9 cellular contexts compared by ENCODE assay signal in the genomic region with DNA sequence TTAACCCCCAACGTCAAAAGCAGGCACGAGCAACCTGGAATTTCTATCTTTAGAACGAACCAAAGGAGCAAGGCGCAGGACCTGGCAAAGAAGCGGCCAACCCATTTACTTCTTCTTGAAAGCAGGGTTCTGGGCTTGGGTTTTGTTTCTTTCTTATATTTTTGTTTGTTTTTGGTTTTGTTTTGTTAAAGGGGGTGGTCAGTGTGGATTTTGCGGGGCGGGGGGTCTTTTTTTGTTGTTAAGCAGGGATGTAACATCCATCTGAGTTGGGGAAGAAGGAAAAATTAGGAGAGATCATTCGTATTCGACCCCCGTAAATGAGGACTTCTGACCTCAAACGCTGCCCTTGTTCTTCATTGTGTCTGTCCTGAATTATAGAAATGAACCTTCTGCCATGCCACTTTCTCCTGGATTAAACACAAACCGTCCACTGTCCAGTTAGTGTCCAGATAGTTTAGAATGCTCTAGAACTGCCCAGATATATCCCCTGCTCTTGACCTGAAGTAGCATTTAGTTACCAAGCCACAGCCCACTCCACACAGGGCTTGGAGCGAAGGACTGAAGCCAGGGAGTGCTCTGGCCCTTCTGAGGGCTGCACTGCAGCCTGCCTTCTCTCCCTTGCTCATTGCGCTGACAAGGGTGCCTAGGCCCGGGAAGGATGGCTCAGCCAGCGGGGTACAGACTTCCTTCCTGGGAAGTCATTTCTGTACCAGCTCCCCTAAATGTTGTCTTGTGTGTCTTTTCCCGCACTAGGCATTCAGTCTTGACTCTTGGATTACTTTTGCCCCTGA. TPM values are rescaled to one million over a fixed set of nuclear protein-coding genes. Genes with fewer than 3 reads are reported as not detected.
A peak's percentile ranks its signal among the peaks of the same experiment; 100 is the strongest.
DNase-seq lines count a peak whose midpoint lies in the region; ATAC-seq and TF ChIP-seq lines count a peak whose summit lies in the region.
"Had no signal": no experiment of that assay in that cellular context is flagged by ENCODE, and none has a peak within 500 bp of the region (broad histone marks: within the 10 kb centered on the region; RNA-seq: fewer than 3 reads in every experiment).

No MANE protein-coding gene starts in this region.

- H3K27me3 ChIP-seq in brain microvascular endothelial cell (replicated peaks) (no peaks in the 10 kb centered on the region), right lobe of liver (no peaks in the 10 kb centered on the region), thoracic aorta (replicated peaks; ENCODE audit: insufficient read depth) (no peaks in the 10 kb centered on the region)

- H3K36me3 ChIP-seq in brain microvascular endothelial cell (replicated peaks), result no peaks in the 10 kb centered on the region
- no peaks in the 10 kb centered on the region for H3K36me3 ChIP-seq in right lobe of liver
- H3K36me3 ChIP-seq in thoracic aorta, result no peaks in the 10 kb centered on the region

- TF ChIP-seq POLR2A in right lobe of liver (IDR thresholded peaks at IDR 0.05), result no peak

- intact Hi-C loops in right lobe of liver (cut with DNase I), result loop anchor here in 1 of 2 donors (10.0 kb wide), 1 partner anchor 287 kb away; no protein-coding TSS in a partner anchor

- peak overlapping the region; percentile 89 for H3K4me3 ChIP-seq in brain microvascular endothelial cell (ENCODE audit: low read depth, low read length)
- H3K4me3 ChIP-seq in right lobe of liver, result peak overlapping the region; percentile 72 to 90 (median 84)
- peak overlapping the region; percentile 84 for H3K4me3 ChIP-seq in thoracic aorta

- no peak for DNase-seq in activated CD4-positive, alpha-beta T cell treated with anti-CD3 and anti-CD28 coated beads, Interleukin-2, amount 10 ng/mL, durations not matched to agents 7 days and 5 days
- no peak for DNase-seq in activated CD4-positive, alpha-beta T cell treated with anti-CD3 and anti-CD28 coated beads for 4 hours
- DNase-seq in brain microvascular endothelial cell (no peak), right lobe of liver (no peak), thoracic aorta (ENCODE audit: low spot score) (no peak), ACHN (no peak)
- DNase-seq: DND-41 had no signal

- TF ChIP-seq CTCF in brain microvascular endothelial cell (IDR thresholded peaks at IDR 0.05; ENCODE audit: low read depth, low read length, missing control alignments) (no peak), right lobe of liver (IDR thresholded peaks at IDR 0.05) (no peak), thoracic aorta (IDR thresholded peaks at IDR 0.05) (no peak)

- H3K9me3 ChIP-seq in right lobe of liver (no peaks in the 10 kb centered on the region), thoracic aorta (no peaks in the 10 kb centered on the region)

- H3K36me3 Mint-ChIP-seq in activated CD4-positive, alpha-beta T cell treated with anti-CD3 and anti-CD28 coated beads, Interleukin-2, amount 10 ng/mL, durations not matched to agents 7 days and 5 days (ENCODE audit: low read depth), result peaks cover 2% of the 10 kb centered on the region

- POLR2A ChIA-PET in activated CD4-positive, alpha-beta T cell treated with anti-CD3 and anti-CD28 coated beads, Interleukin-2, amount 10 ng/mL, durations not matched to agents 7 days and 5 days (lab: Charles Lee), result no interaction called here

- H3K9me3 Mint-ChIP-seq in activated CD4-positive, alpha-beta T cell treated with anti-CD3 and anti-CD28 coated beads, Interleukin-2, amount 10 ng/mL, durations not matched to agents 7 days and 5 days, result no peaks in the 10 kb centered on the region

- H3K4me3 Mint-ChIP-seq in activated CD4-positive, alpha-beta T cell treated with anti-CD3 and anti-CD28 coated beads, Interleukin-2, amount 10 ng/mL, durations not matched to agents 7 days and 5 days, result peak overlapping the region; percentile 88

- WGBS in right lobe of liver (ENCODE audit: insufficient coverage, low coverage, low lambda C conversion rate, missing lambda C conversion rate), result 45% methylated on average over 15 of the region's 17 CpGs

- H3K4me1 ChIP-seq in right lobe of liver, result peaks cover 0 to 10% (median 4%) of the 10 kb centered on the region in 4 donors
- H3K4me1 ChIP-seq in thoracic aorta (ENCODE audit: control insufficient read depth in 1 of 2, low read depth in 2 of 2), result peaks cover 14 to 22% of the 10 kb centered on the region in 2 donors

- in situ Hi-C loops in brain microvascular endothelial cell (cut with HindIII; ENCODE audit: low pct_ligation_motif_present, low sequenced_read_pairs), result loop anchor here (25.0 kb wide), 1 partner anchor 284 kb away; no protein-coding TSS in a partner anchor
- in situ Hi-C loops in ACHN (cut with HindIII; ENCODE audit: low pct_ligation_motif_present, low pct_unique_long_range_greater_than_20kb, low sequenced_read_pairs), result no loop called here

- CTCF ChIA-PET in activated CD4-positive, alpha-beta T cell treated with anti-CD3 and anti-CD28 coated beads, Interleukin-2, amount 10 ng/mL, durations not matched to agents 7 days and 5 days (lab: Charles Lee), result interaction anchor here (0.7 to 3.1 kb wide), 15 partner anchors 9 to 411 kb away, joined by 3 to 17 read pairs (median 3); no protein-coding TSS in a partner anchor

- H3K27ac Mint-ChIP-seq in activated CD4-positive, alpha-beta T cell treated with anti-CD3 and anti-CD28 coated beads, Interleukin-2, amount 10 ng/mL, durations not matched to agents 7 days and 5 days, result peak overlapping the region; percentile 57

- peaks cover 26% of the 10 kb centered on the region for H3K4me1 Mint-ChIP-seq in activated CD4-positive, alpha-beta T cell treated with anti-CD3 and anti-CD28 coated beads, Interleukin-2, amount 10 ng/mL, durations not matched to agents 7 days and 5 days

- ATAC-seq in right lobe of liver, result no peak
- ATAC-seq in thoracic aorta (ENCODE audit: insufficient number of reproducible peaks, low FRiP score, low read depth), result no peak
- no peak for ATAC-seq in HG03025 (IDR thresholded peaks at IDR 0.05; ENCODE audit: low FRiP score, unreplicated experiment)
- ATAC-seq in GM21737 (IDR thresholded peaks at IDR 0.05; ENCODE audit: unreplicated experiment), result no peak

- H3K27me3 Mint-ChIP-seq in activated CD4-positive, alpha-beta T cell treated with anti-CD3 and anti-CD28 coated beads, Interleukin-2, amount 10 ng/mL, durations not matched to agents 7 days and 5 days, result peaks cover 1% of the 10 kb centered on the region

- no peak overlapping the region for H3K27ac ChIP-seq in brain microvascular endothelial cell
- H3K27ac ChIP-seq in right lobe of liver, result peak overlapping the region; percentile 88 to 97 (median 96)
- no peak overlapping the region for H3K27ac ChIP-seq in thoracic aorta

RNA-seq across cellular contexts. Expression of gene APP, which starts 0.9 kb away (rescaled TPM):
- 10 to 100 TPM; 31.0 to 31.4 TPM for total RNA-seq in activated CD4-positive, alpha-beta T cell treated with anti-CD3 and anti-CD28 coated beads, Interleukin-2, amount 10 ng/mL, durations not matched to agents 7 days and 5 days
- 100 to 1,000 TPM; 127 to 262 (median 208) TPM for total RNA-seq in right lobe of liver
- 100 to 1,000 TPM; 342 to 468 TPM for total RNA-seq in thoracic aorta

Comparison
In these comparisons a context has a peak if more than half of its experiments do, and no peak if none do; other contexts are left out.
1. H3K27ac ChIP-seq: peak in right lobe of liver (3 of 3); none in brain microvascular endothelial cell (single experiment) and thoracic aorta (0 of 2).
2. Peak in every context shown above with its lines, with median percentiles within 50 percentile points of each other: H3K4me3 ChIP-seq.